ENCODE assay signal across 1 cellular context in genomic region chr10:112969542-112969941, GRCh38.
TF ChIP-seq lines count a peak whose summit lies in the region.

No MANE protein-coding gene starts in this region.

TF ChIP-seq in GM23338, 12 proteins besides CTCF, POLR2A, EP300 and RAD21 (continued from another document):
- TF ChIP-seq REST (IDR thresholded peaks at IDR 0.05; ENCODE audit: unreplicated experiment) (no peak), ZNF331 (CRISPR knock-in tag; IDR thresholded peaks at IDR 0.05; ENCODE audit: low read depth) (no peak), STAT1 (IDR thresholded peaks at IDR 0.05; ENCODE audit: unreplicated experiment) (no peak), JUNB (IDR thresholded peaks at IDR 0.05; ENCODE audit: unreplicated experiment) (no peak), EZH2 (IDR thresholded peaks at IDR 0.05; ENCODE audit: low read depth, unreplicated experiment) (no peak), POLR2AphosphoS5 (IDR thresholded peaks at IDR 0.05; ENCODE audit: low read depth) (no peak)
